Comparison of ENCODE assay signal across 1 cellular context in the genomic region with DNA sequence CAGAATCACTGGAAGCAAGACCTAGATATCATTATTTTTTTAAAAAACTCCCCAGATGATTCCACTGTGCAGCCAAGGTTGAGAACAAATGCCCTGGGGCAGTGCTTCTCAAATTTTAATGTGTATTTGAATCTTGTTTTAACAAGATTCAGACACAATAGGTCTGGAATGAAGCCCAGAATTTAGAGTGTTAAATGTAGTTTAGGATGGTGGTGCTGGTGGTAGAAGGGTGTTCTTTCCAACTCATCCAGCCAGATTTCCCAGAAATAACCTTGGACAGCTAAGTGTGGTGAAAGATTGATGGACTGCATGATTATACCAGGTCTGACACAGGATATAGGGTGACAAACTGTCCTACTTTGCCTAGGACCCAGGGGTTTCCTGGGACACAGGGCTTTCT.
TF ChIP-seq lines count a peak whose summit lies in the region.

No MANE protein-coding gene starts in this region.

TF ChIP-seq in WTC11, 78 proteins besides CTCF, POLR2A, EP300 and RAD21 (continued from another document):
- no peak for TF ChIP-seq ARID4B (CRISPR knock-in tag; IDR thresholded peaks at IDR 0.05; ENCODE audit: borderline replicate concordance)
- TF ChIP-seq NFE2L1 (CRISPR knock-in tag; IDR thresholded peaks at IDR 0.05) = no peak
- no peak for TF ChIP-seq ETV6 (CRISPR knock-in tag; IDR thresholded peaks at IDR 0.05)
- no peak for TF ChIP-seq CDX4 (CRISPR knock-in tag; IDR thresholded peaks at IDR 0.05; ENCODE audit: borderline replicate concordance)
- TF ChIP-seq TEAD4 (CRISPR knock-in tag; IDR thresholded peaks at IDR 0.05) = no peak
